25 cellular contexts compared by ENCODE assay signal in genomic region chr9:77212801-77213200, GRCh38.
"Had no signal": no experiment of that assay in that cellular context is flagged by ENCODE, and none has a peak within 500 bp of the region (broad histone marks: within the 10 kb centered on the region; RNA-seq: fewer than 3 reads in every experiment).

No MANE protein-coding gene starts in this region.

- H3K27ac Mint-ChIP-seq: naive thymus-derived CD8-positive, alpha-beta T cell; natural killer cell treated with Interleukin-12 subunit alpha and Interleukin-12 subunit beta and Interleukin-15 and Interleukin-18, amount 100 ng/mL, for 72 hours; nephron progenitor cell; stimulated activated memory B cell treated with anti-CD40 and anti-IgM and Interleukin-4, amounts not matched to agents 10 μg/mL and 1 μg/mL and 100 μg/mL, for 72 hours; type B pancreatic cell had no signal

- H3K9me3 Mint-ChIP-seq: naive thymus-derived CD8-positive, alpha-beta T cell; natural killer cell treated with Interleukin-12 subunit alpha and Interleukin-12 subunit beta and Interleukin-15 and Interleukin-18, amount 100 ng/mL, for 72 hours; nephron progenitor cell; neural crest cell; stimulated activated memory B cell treated with anti-CD40 and anti-IgM and Interleukin-4, amounts not matched to agents 10 μg/mL and 1 μg/mL and 100 μg/mL, for 72 hours; stimulated activated naive CD8-positive, alpha-beta T cell treated with anti-CD3 and anti-CD28 coated beads, Interleukin-15, amount 100 ng/mL, for 72 hours; type B pancreatic cell had no signal

- H3K4me1 Mint-ChIP-seq: naive thymus-derived CD8-positive, alpha-beta T cell; nephron progenitor cell; neural crest cell; stimulated activated memory B cell treated with anti-CD40 and anti-IgM and Interleukin-4, amounts not matched to agents 10 μg/mL and 1 μg/mL and 100 μg/mL, for 72 hours; stimulated activated naive CD8-positive, alpha-beta T cell treated with anti-CD3 and anti-CD28 coated beads, Interleukin-15, amount 100 ng/mL, for 72 hours had no signal

- FAIRE-seq: pancreas had no signal

- H3K27me3 Mint-ChIP-seq: naive thymus-derived CD8-positive, alpha-beta T cell; natural killer cell treated with Interleukin-12 subunit alpha and Interleukin-12 subunit beta and Interleukin-15 and Interleukin-18, amount 100 ng/mL, for 72 hours; stimulated activated memory B cell treated with anti-CD40 and anti-IgM and Interleukin-4, amounts not matched to agents 10 μg/mL and 1 μg/mL and 100 μg/mL, for 72 hours; stimulated activated naive CD8-positive, alpha-beta T cell treated with anti-CD3 and anti-CD28 coated beads, Interleukin-15, amount 100 ng/mL, for 72 hours; type B pancreatic cell had no signal

- H3K4me3 Mint-ChIP-seq: naive thymus-derived CD8-positive, alpha-beta T cell; natural killer cell treated with Interleukin-12 subunit alpha and Interleukin-12 subunit beta and Interleukin-15 and Interleukin-18, amount 100 ng/mL, for 72 hours; nephron progenitor cell; neural crest cell; stimulated activated memory B cell treated with anti-CD40 and anti-IgM and Interleukin-4, amounts not matched to agents 10 μg/mL and 1 μg/mL and 100 μg/mL, for 72 hours; stimulated activated naive CD8-positive, alpha-beta T cell treated with anti-CD3 and anti-CD28 coated beads, Interleukin-15, amount 100 ng/mL, for 72 hours; type B pancreatic cell had no signal

- DNase-seq: naive thymus-derived CD8-positive, alpha-beta T cell; nephron progenitor cell; nucleus accumbens; pancreas; psoas muscle; right cardiac atrium; spleen; stimulated activated CD4-positive, alpha-beta T cell treated with anti-CD3 and anti-CD28 coated beads, Interleukin-12 subunit alpha, Interleukin-12 subunit beta, amount 100 ng/mL, for 4 hours; stimulated activated CD4-positive, alpha-beta T cell treated with anti-CD3 and anti-CD28 coated beads, Interleukin-1b, Interleukin-23, amount 100 ng/mL, for 48 hours; stimulated activated CD4-positive, alpha-beta T cell treated with anti-CD3 and anti-CD28 coated beads, Interleukin-4, amount 100 ng/mL, for 1 hour; stimulated activated CD4-positive, alpha-beta T cell treated with anti-CD3 and anti-CD28 coated beads, Interleukin-4, amount 100 ng/mL, for 4 hours; stimulated activated CD8-positive, alpha-beta memory T cell treated with anti-CD3 and anti-CD28 coated beads, Interleukin-4, amount 100 ng/mL, for 48 hours; stimulated activated naive CD4-positive, alpha-beta T cell; stimulated activated naive CD8-positive, alpha-beta T cell treated with anti-CD3 and anti-CD28 coated beads, Interleukin-15, amount 100 ng/mL, for 72 hours; stimulated activated naive CD8-positive, alpha-beta T cell treated with anti-CD3 and anti-CD28 coated beads, Interleukin-15, Interleukin-2, amounts not matched to agents 100 U/mL and 50 U/mL, for 24 hours; substantia nigra; testis; tibial artery; transverse colon; upper lobe of right lung; uterus had no signal

- H3K36me3 Mint-ChIP-seq: natural killer cell treated with Interleukin-12 subunit alpha and Interleukin-12 subunit beta and Interleukin-15 and Interleukin-18, amount 100 ng/mL, for 72 hours had no signal
